ENCODE assay signal across 8 cellular contexts in genomic region chr3:184874709-184875644, GRCh38.
DNase-seq lines count a peak whose midpoint lies in the region; ATAC-seq and TF ChIP-seq lines count a peak whose summit lies in the region.

No MANE protein-coding gene starts in this region.

- no peak overlapping the region for H3K4me3 Mint-ChIP-seq in activated CD8-positive, alpha-beta T cell treated with anti-CD3 and anti-CD28 coated beads for 36 hours

- H3K4me3 ChIP-seq in AG04450 (ENCODE audit: low read depth, low read length) (no peak overlapping the region), thyroid gland (replicated peaks in 1 of 3) (no peak overlapping the region)

- peaks cover 7% of the 10 kb centered on the region for H3K36me3 Mint-ChIP-seq in activated CD8-positive, alpha-beta T cell treated with anti-CD3 and anti-CD28 coated beads for 36 hours (ENCODE audit: low read depth)

- H3K9me3 ChIP-seq in AG04450 (ENCODE audit: control insufficient read depth, insufficient read depth, low read length) (no peaks in the 10 kb centered on the region), thyroid gland (no peaks in the 10 kb centered on the region)

- CTCF ChIA-PET in AG04450 (lab: Charles Lee): interaction anchor here (0.6 to 2.7 kb wide), 32 partner anchors 9 to 700 kb away, joined by 3 to 60 read pairs (median 5); no protein-coding TSS in a partner anchor
- CTCF ChIA-PET in activated CD8-positive, alpha-beta T cell treated with anti-CD3 and anti-CD28 coated beads for 36 hours (lab: Charles Lee): interaction anchor here (0.7 to 1.7 kb wide), 5 partner anchors 9 to 434 kb away, joined by 3 to 10 read pairs (median 3); no protein-coding TSS in a partner anchor

- no peaks in the 10 kb centered on the region for H3K27me3 Mint-ChIP-seq in activated CD8-positive, alpha-beta T cell treated with anti-CD3 and anti-CD28 coated beads for 36 hours

- no peaks in the 10 kb centered on the region for H3K9me3 Mint-ChIP-seq in activated CD8-positive, alpha-beta T cell treated with anti-CD3 and anti-CD28 coated beads for 36 hours

- DNase-seq in AG04450 (ENCODE audit: low read depth, low spot score) (no peak), GM03348 (ENCODE audit: low spot score) (peak; percentile 39), NCI-H1694 treated with DMSO at 0.1 percent for 48 hours (lab: John Stamatoyannopoulos, UW) (peak; percentile 37), iPS-NIHi7 (ENCODE audit: extremely low spot score) (peak; percentile 51), thyroid gland (no peak)
- peak; percentile 26 for DNase-seq in activated CD8-positive, alpha-beta T cell treated with anti-CD3 and anti-CD28 coated beads for 36 hours
- DNase-seq in activated CD4-positive, CD25-positive, alpha-beta regulatory T cell (lab: John Stamatoyannopoulos, UW): no peak

- H3K27ac ChIP-seq in AG04450 (ENCODE audit: low read depth, low read length) (no peak overlapping the region), thyroid gland (no peak overlapping the region)

- no peak for TF ChIP-seq POLR2A in thyroid gland (IDR thresholded peaks at IDR 0.05)

- no peaks in the 10 kb centered on the region for H3K4me1 ChIP-seq in thyroid gland

- no peaks in the 10 kb centered on the region for H3K27me3 ChIP-seq in AG04450 (ENCODE audit: control insufficient read depth, insufficient read depth, low read length)
- no peaks in the 10 kb centered on the region for H3K27me3 ChIP-seq in thyroid gland

- 71 to 74% methylated on average over 5 of the region's 5 CpGs for WGBS in thyroid gland, 2 donors

- intact Hi-C loops in activated CD8-positive, alpha-beta T cell treated with anti-CD3 and anti-CD28 coated beads for 36 hours (cut with micrococcal nuclease): no loop called here
- intact Hi-C loops in thyroid gland (cut with DNase I): loop anchor here (5.0 kb wide), 1 partner anchor 302 kb away; no protein-coding TSS in a partner anchor

- ATAC-seq in activated CD8-positive, alpha-beta T cell treated with anti-CD3 and anti-CD28 coated beads for 36 hours: no peak
- no peak for ATAC-seq in HG03196 (IDR thresholded peaks at IDR 0.05; ENCODE audit: unreplicated experiment)

- H3K27ac Mint-ChIP-seq in activated CD8-positive, alpha-beta T cell treated with anti-CD3 and anti-CD28 coated beads for 36 hours: no peak overlapping the region

- TF ChIP-seq CTCF in AG04450 (IDR thresholded peaks at IDR 0.05; ENCODE audit: low read depth, low read length) (peak; percentile 64), thyroid gland (IDR thresholded peaks at IDR 0.05) (peak in 4 of 6 experiments; percentile 40 to 57 (median 54))
- TF ChIP-seq CTCF in activated CD8-positive, alpha-beta T cell treated with anti-CD3 and anti-CD28 coated beads for 36 hours (IDR thresholded peaks at IDR 0.05): peak; percentile 69

- H3K36me3 ChIP-seq in thyroid gland: peaks cover 0 to 9% of the 10 kb centered on the region in 2 donors

- H3K4me1 Mint-ChIP-seq in activated CD8-positive, alpha-beta T cell treated with anti-CD3 and anti-CD28 coated beads for 36 hours (ENCODE audit: low read depth): peaks cover 5% of the 10 kb centered on the region

- POLR2A ChIA-PET in AG04450 (lab: Yijun Ruan, JAX): no interaction called here
- POLR2A ChIA-PET in activated CD8-positive, alpha-beta T cell treated with anti-CD3 and anti-CD28 coated beads for 36 hours (lab: Charles Lee): interaction anchor here (0.5 kb wide), 1 partner anchor 247 kb away, joined by 3 read pairs; no protein-coding TSS in a partner anchor

Comparison
In these comparisons a context has a peak if more than half of its experiments do, and no peak if none do; other contexts are left out.
1. DNase-seq: peak in GM03348 (single experiment), NCI-H1694 treated with DMSO at 0.1 percent for 48 hours (single experiment), activated CD8-positive, alpha-beta T cell treated with anti-CD3 and anti-CD28 coated beads for 36 hours (single experiment) and iPS-NIHi7 (single experiment); none in AG04450 (single experiment), thyroid gland (0 of 2) and activated CD4-positive, CD25-positive, alpha-beta regulatory T cell (0 of 4).
2. Peak in every context shown above with its lines, with median percentiles within 50 percentile points of each other: CTCF ChIP-seq.